ENCODE assay signal across 10 cellular contexts in genomic region chr3:9178697-9179096, GRCh38.
"Had no signal": no experiment of that assay in that cellular context is flagged by ENCODE, and none has a peak within 500 bp of the region (broad histone marks: within the 10 kb centered on the region; RNA-seq: fewer than 3 reads in every experiment).

No MANE protein-coding gene starts in this region.

- ATAC-seq: left colon; naive thymus-derived CD8-positive, alpha-beta T cell; psoas muscle; right lobe of liver; stimulated activated effector memory CD8-positive, alpha-beta T cell treated with anti-CD3 and anti-CD28 coated beads, Interleukin-12 subunit alpha, Interleukin-12 subunit beta, amount 100 ng/mL, for 72 hours had no signal

- H3K4me1 ChIP-seq: right lobe of liver, transverse colon had no signal

- H3K9me3 Mint-ChIP-seq: activated naive CD4-positive, alpha-beta T cell treated with anti-CD3 and anti-CD28 coated beads, Interleukin-2, amount 50 U/mL, for 24 hours; naive thymus-derived CD8-positive, alpha-beta T cell; stimulated activated effector memory CD8-positive, alpha-beta T cell treated with anti-CD3 and anti-CD28 coated beads, Interleukin-12 subunit alpha, Interleukin-12 subunit beta, amount 100 ng/mL, for 72 hours had no signal

- H3K4me3 Mint-ChIP-seq: activated naive CD4-positive, alpha-beta T cell treated with anti-CD3 and anti-CD28 coated beads, Interleukin-2, amount 50 U/mL, for 24 hours; stimulated activated effector memory CD8-positive, alpha-beta T cell treated with anti-CD3 and anti-CD28 coated beads, Interleukin-12 subunit alpha, Interleukin-12 subunit beta, amount 100 ng/mL, for 72 hours had no signal

- H3K27me3 Mint-ChIP-seq: activated naive CD4-positive, alpha-beta T cell treated with anti-CD3 and anti-CD28 coated beads, Interleukin-2, amount 50 U/mL, for 24 hours had no signal

- H3K4me3 ChIP-seq: esophagus muscularis mucosa, psoas muscle, right lobe of liver, transverse colon had no signal

- DNase-seq: activated CD4-positive, alpha-beta T cell treated with anti-CD3 and anti-CD28 coated beads, Interleukin-2, amount 50 U/mL, for 1 hour; left colon; naive thymus-derived CD8-positive, alpha-beta T cell; psoas muscle; right lobe of liver; substantia nigra; transverse colon had no signal

- H3K27ac ChIP-seq: esophagus muscularis mucosa, psoas muscle, right lobe of liver, transverse colon had no signal

- H3K27me3 ChIP-seq: esophagus muscularis mucosa, right lobe of liver, transverse colon had no signal

- H3K36me3 ChIP-seq: esophagus muscularis mucosa, right lobe of liver, transverse colon had no signal

- H3K27ac Mint-ChIP-seq: activated naive CD4-positive, alpha-beta T cell treated with anti-CD3 and anti-CD28 coated beads, Interleukin-2, amount 50 U/mL, for 24 hours; stimulated activated effector memory CD8-positive, alpha-beta T cell treated with anti-CD3 and anti-CD28 coated beads, Interleukin-12 subunit alpha, Interleukin-12 subunit beta, amount 100 ng/mL, for 72 hours had no signal

- H3K9me3 ChIP-seq: esophagus muscularis mucosa, psoas muscle, right lobe of liver, transverse colon had no signal

- H3K36me3 Mint-ChIP-seq: activated naive CD4-positive, alpha-beta T cell treated with anti-CD3 and anti-CD28 coated beads, Interleukin-2, amount 50 U/mL, for 24 hours; stimulated activated effector memory CD8-positive, alpha-beta T cell treated with anti-CD3 and anti-CD28 coated beads, Interleukin-12 subunit alpha, Interleukin-12 subunit beta, amount 100 ng/mL, for 72 hours had no signal
